In the genomic region with DNA sequence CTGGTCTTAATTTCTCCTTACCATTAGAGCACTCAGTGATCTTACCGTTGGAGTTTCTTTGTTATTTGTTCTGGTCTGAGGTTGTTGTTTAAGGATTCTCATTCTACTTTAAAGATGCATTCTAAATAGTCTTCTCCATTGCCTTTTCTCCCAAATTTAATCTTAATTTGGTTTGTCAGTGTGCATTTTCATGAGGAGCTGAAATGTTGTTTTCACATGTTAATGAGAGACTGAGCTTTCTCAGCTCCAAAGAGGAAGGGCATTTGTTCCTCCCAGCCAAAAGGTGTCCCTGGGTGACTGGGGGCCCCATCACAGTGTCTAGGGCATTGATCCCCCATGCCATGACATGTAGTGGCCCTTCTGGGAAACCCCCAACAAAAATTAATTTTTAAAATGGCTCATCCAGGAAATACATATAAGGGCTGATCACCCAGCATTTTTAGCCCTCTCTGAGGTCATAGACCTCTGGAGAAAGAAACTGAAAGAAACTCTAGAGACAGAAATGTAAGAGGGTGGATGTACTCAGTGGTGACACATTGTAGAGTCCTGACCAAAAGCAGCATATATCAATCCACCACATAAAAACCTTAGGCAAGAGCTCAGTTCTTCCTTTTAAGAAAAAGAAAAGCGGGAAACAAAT, we compare ENCODE assay signal across 11 cellular contexts.
DNase-seq lines count a peak whose midpoint lies in the region; ATAC-seq and TF ChIP-seq lines count a peak whose summit lies in the region.
"Had no signal": no experiment of that assay in that cellular context is flagged by ENCODE, and none has a peak within 500 bp of the region (broad histone marks: within the 10 kb centered on the region; RNA-seq: fewer than 3 reads in every experiment).

No MANE protein-coding gene starts in this region.

- no peak overlapping the region for H3K14ac ChIP-seq in mesenchymal stem cell (ENCODE audit: low read length in 2 of 2)

- H3K9ac ChIP-seq in HUES6 (ENCODE audit: low read length) = no peak overlapping the region
- H3K9ac ChIP-seq in mesenchymal stem cell (ENCODE audit: low read length) = no peak overlapping the region

- no peaks in the 10 kb centered on the region for H3K36me3 ChIP-seq in HUES6 (ENCODE audit: control insufficient read depth, insufficient read depth, low read length)
- no peaks in the 10 kb centered on the region for H3K36me3 ChIP-seq in mesenchymal stem cell (ENCODE audit: control insufficient read depth in 1 of 2, insufficient read depth in 2 of 2, low read depth in 1 of 2, low read length in 2 of 2)
- no peaks in the 10 kb centered on the region for H3K36me3 ChIP-seq in upper lobe of right lung
- H3K36me3 ChIP-seq: neutrophil had no signal

- H2BK12ac ChIP-seq in mesenchymal stem cell (ENCODE audit: low read length in 2 of 2) = no peak overlapping the region

- H3K27ac ChIP-seq in HUES6 (ENCODE audit: low read depth, low read length) (peak overlapping the region; percentile 77), mesenchymal stem cell (ENCODE audit: low read length, poor library complexity, severe bottlenecking) (no peak overlapping the region), upper lobe of right lung (no peak overlapping the region)
- H3K27ac ChIP-seq: neutrophil had no signal

- H3K4me3 ChIP-seq in HUES6 (ENCODE audit: low read depth, low read length) (no peak overlapping the region), mesenchymal stem cell (ENCODE audit: insufficient read depth in 1 of 2, low read depth in 1 of 2, low read length in 2 of 2) (no peak overlapping the region), upper lobe of right lung (no peak overlapping the region)

- H3K36me3 Mint-ChIP-seq in T-helper 2 cell treated with Interferon-gamma antibody and Interleukin-4, amounts not matched to agents 5 μg/mL and 100 μg/mL, for 36 hours (ENCODE audit: low read depth) = no peaks in the 10 kb centered on the region

- peaks cover 37% of the 10 kb centered on the region for H3K9me3 ChIP-seq in HUES6 (ENCODE audit: control insufficient read depth, insufficient read depth, low read depth, low read length)
- peaks cover 4% of the 10 kb centered on the region for H3K9me3 ChIP-seq in mesenchymal stem cell (ENCODE audit: control insufficient read depth, low read length)
- H3K9me3 ChIP-seq in upper lobe of right lung = no peaks in the 10 kb centered on the region
- H3K9me3 ChIP-seq: neutrophil had no signal

- peak; percentile 99 for ATAC-seq in GM19023 (IDR thresholded peaks at IDR 0.05; ENCODE audit: unreplicated experiment)
- ATAC-seq in HG02571 (IDR thresholded peaks at IDR 0.05; ENCODE audit: unreplicated experiment) = peak; percentile 99
- ATAC-seq in upper lobe of right lung = no peak

- no peak overlapping the region for H2AK5ac ChIP-seq in mesenchymal stem cell (ENCODE audit: low read length, severe bottlenecking)

- peaks cover 2% of the 10 kb centered on the region for H3K4me1 Mint-ChIP-seq in T-helper 2 cell treated with Interferon-gamma antibody and Interleukin-4, amounts not matched to agents 5 μg/mL and 100 μg/mL, for 36 hours (ENCODE audit: low read depth)

- no peak overlapping the region for H2BK5ac ChIP-seq in mesenchymal stem cell (ENCODE audit: low read depth, low read length, poor library complexity, severe bottlenecking)

- H3K79me1 ChIP-seq in mesenchymal stem cell (replicated peaks; ENCODE audit: low read length, poor library complexity, severe bottlenecking) = no peaks in the 10 kb centered on the region

- DNase-seq in mesenchymal stem cell (peak; percentile 78), SK-N-DZ (ENCODE audit: low spot score) (no peak), NCI-H1930 (lab: John Stamatoyannopoulos, UW) (no peak), upper lobe of right lung (no peak)
- no peak for DNase-seq in T-helper 2 cell treated with Interferon-gamma antibody and Interleukin-4, amounts not matched to agents 5 μg/mL and 100 μg/mL, for 36 hours (ENCODE audit: low spot score)
- DNase-seq: activated CD8-positive, alpha-beta memory T cell treated with anti-CD3 and anti-CD28 coated beads for 24 hours; stimulated activated naive CD4-positive, alpha-beta T cell treated with Interleukin-2 at 50 U/mL for 16 hours had no signal

- no peak overlapping the region for H3K27ac Mint-ChIP-seq in T-helper 2 cell treated with Interferon-gamma antibody and Interleukin-4, amounts not matched to agents 5 μg/mL and 100 μg/mL, for 36 hours

- TF ChIP-seq CTCF in upper lobe of right lung (IDR thresholded peaks at IDR 0.05) = no peak

- no CpG with 5 or more reads among the region's 2 CpGs for WGBS in mesenchymal stem cell

- no peak overlapping the region for H4K91ac ChIP-seq in mesenchymal stem cell (ENCODE audit: low read length)

- peaks cover 46% of the 10 kb centered on the region for H3K4me1 ChIP-seq in HUES6 (ENCODE audit: control insufficient read depth, insufficient read depth, low read length)
- peaks cover 2% of the 10 kb centered on the region for H3K4me1 ChIP-seq in mesenchymal stem cell (ENCODE audit: control insufficient read depth, insufficient read depth, low read depth, low read length)
- no peaks in the 10 kb centered on the region for H3K4me1 ChIP-seq in upper lobe of right lung

- H3K27me3 Mint-ChIP-seq in T-helper 2 cell treated with Interferon-gamma antibody and Interleukin-4, amounts not matched to agents 5 μg/mL and 100 μg/mL, for 36 hours (ENCODE audit: low read depth) = peaks cover 4% of the 10 kb centered on the region

- intact Hi-C loops in upper lobe of right lung (cut with DNase I) = no loop called here

- no peak overlapping the region for H3K4me3 Mint-ChIP-seq in T-helper 2 cell treated with Interferon-gamma antibody and Interleukin-4, amounts not matched to agents 5 μg/mL and 100 μg/mL, for 36 hours

- H3K18ac ChIP-seq in mesenchymal stem cell (ENCODE audit: low read depth in 1 of 2, low read length in 2 of 2) = peak overlapping the region in 1 of 2 experiments; percentile 52

- H3K4me2 ChIP-seq in mesenchymal stem cell (ENCODE audit: low read length, poor library complexity, severe bottlenecking) = no peak overlapping the region

- H3K23ac ChIP-seq in mesenchymal stem cell (ENCODE audit: low read length in 2 of 2) = no peak overlapping the region

- no peak overlapping the region for H2BK15ac ChIP-seq in mesenchymal stem cell (ENCODE audit: low read depth, poor library complexity, severe bottlenecking)

- no peak overlapping the region for H4K8ac ChIP-seq in mesenchymal stem cell (ENCODE audit: low read length)

- H3K27me3 ChIP-seq in HUES6 (ENCODE audit: control insufficient read depth, insufficient read depth, low read length) = no peaks in the 10 kb centered on the region
- H3K27me3 ChIP-seq in mesenchymal stem cell (ENCODE audit: control insufficient read depth in 1 of 2, insufficient read depth in 1 of 2, low read length in 2 of 2) = no peaks in the 10 kb centered on the region
- no peaks in the 10 kb centered on the region for H3K27me3 ChIP-seq in upper lobe of right lung
- H3K27me3 ChIP-seq: neutrophil had no signal

- peak overlapping the region; percentile 8 for H2BK120ac ChIP-seq in mesenchymal stem cell (ENCODE audit: low read depth, low read length)

- peaks cover 5% of the 10 kb centered on the region for H3K9me3 Mint-ChIP-seq in T-helper 2 cell treated with Interferon-gamma antibody and Interleukin-4, amounts not matched to agents 5 μg/mL and 100 μg/mL, for 36 hours

- no peak overlapping the region for H2AFZ ChIP-seq in mesenchymal stem cell (ENCODE audit: low read depth, low read length)

- H3K4ac ChIP-seq in mesenchymal stem cell (ENCODE audit: low read depth in 1 of 2, low read length in 2 of 2) = no peak overlapping the region
